23 cellular contexts compared by ENCODE assay signal in genomic region chr7:113216038-113216437, GRCh38.
"Had no signal": no experiment of that assay in that cellular context is flagged by ENCODE, and none has a peak within 500 bp of the region (broad histone marks: within the 10 kb centered on the region; RNA-seq: fewer than 3 reads in every experiment).

No MANE protein-coding gene starts in this region.

- H3K4me3 ChIP-seq: colonic mucosa, coronary artery, dorsolateral prefrontal cortex, esophagus muscularis mucosa, esophagus squamous epithelium, gastrocnemius medialis, gastroesophageal sphincter, heart left ventricle, heart right ventricle had no signal

- DNase-seq: colonic mucosa; cortex of kidney; dermis blood vessel endothelial cell; dorsolateral prefrontal cortex; effector CD4-positive, alpha-beta T cell; effector CD8-positive, alpha-beta T cell; effector memory CD4-positive, alpha-beta T cell; effector memory CD8-positive, alpha-beta T cell; endodermal cell; erythroblast; esophagus squamous epithelium; foreskin fibroblast; foreskin keratinocyte; foreskin melanocyte; gastrocnemius medialis; glutamatergic neuron; head of caudate nucleus; heart left ventricle; heart right ventricle had no signal

- H3K4me1 ChIP-seq: colonic mucosa, esophagus muscularis mucosa, esophagus squamous epithelium, foreskin keratinocyte, gastrocnemius medialis, gastroesophageal sphincter, heart left ventricle, heart right ventricle had no signal

- H3K36me3 ChIP-seq: colonic mucosa, esophagus muscularis mucosa, esophagus squamous epithelium, gastrocnemius medialis, gastroesophageal sphincter, heart left ventricle, heart right ventricle had no signal

- H3K27ac ChIP-seq: colonic mucosa, coronary artery, dorsolateral prefrontal cortex, epithelial cell of prostate, esophagus muscularis mucosa, esophagus squamous epithelium, foreskin keratinocyte, gastrocnemius medialis, gastroesophageal sphincter, heart left ventricle, heart right ventricle had no signal

- H3K9me3 ChIP-seq: colonic mucosa, esophagus muscularis mucosa, esophagus squamous epithelium, gastrocnemius medialis, gastroesophageal sphincter, heart left ventricle, heart right ventricle had no signal
